ENCODE assay signal across 1 cellular context in the genomic region with DNA sequence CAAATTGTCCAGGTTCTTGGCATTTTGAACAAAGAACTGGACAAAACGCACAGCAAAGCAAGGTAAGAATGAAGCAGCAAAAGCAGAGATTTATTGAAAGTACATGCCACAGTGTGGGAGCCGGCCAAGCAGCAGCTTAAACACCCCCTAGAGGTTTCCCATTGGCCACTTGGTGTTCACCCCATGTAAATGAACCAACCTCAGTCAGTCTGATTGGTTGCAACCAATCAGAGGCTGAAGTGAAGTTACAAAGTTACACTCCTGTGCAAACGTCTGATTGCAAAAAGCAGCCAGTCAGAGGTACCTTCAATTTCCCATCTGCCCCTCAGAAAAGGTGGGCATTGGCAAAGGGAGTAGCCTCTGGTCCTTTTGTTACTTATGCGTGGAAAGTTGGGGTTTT.
TF ChIP-seq lines count a peak whose summit lies in the region.

No MANE protein-coding gene starts in this region.

TF ChIP-seq in HepG2, 621 proteins besides CTCF, POLR2A, EP300 and RAD21 (continued from another document and continues in another):
- TF ChIP-seq ZNF687 (CRISPR knock-in tag; IDR thresholded peaks at IDR 0.05) (no peak), ZNF317 (CRISPR knock-in tag; IDR thresholded peaks at IDR 0.05) (no peak), HINFP (CRISPR knock-in tag; IDR thresholded peaks at IDR 0.05; ENCODE audit: low read depth) (0 out of 2 replicates have a peak, but pooled peaks have one; percentile 10), HES4 (CRISPR knock-in tag; IDR thresholded peaks at IDR 0.05; ENCODE audit: borderline replicate concordance) (no peak), ZNF468 (CRISPR knock-in tag; IDR thresholded peaks at IDR 0.05) (no peak), ZNF564 (CRISPR knock-in tag; IDR thresholded peaks at IDR 0.05) (no peak), MYC (CRISPR knock-in tag; IDR thresholded peaks at IDR 0.05; ENCODE audit: borderline replicate concordance) (no peak), FOXJ3 (CRISPR knock-in tag; IDR thresholded peaks at IDR 0.05; ENCODE audit: borderline replicate concordance) (no peak), YEATS4 (CRISPR knock-in tag; IDR thresholded peaks at IDR 0.05; ENCODE audit: borderline replicate concordance) (no peak), TSC22D2 (CRISPR knock-in tag; IDR thresholded peaks at IDR 0.05; ENCODE audit: borderline replicate concordance) (peak; percentile 22; the same call in 1 of the 2 replicates), ZFP62 (CRISPR knock-in tag; IDR thresholded peaks at IDR 0.05) (no peak), ZNF44 (CRISPR knock-in tag; IDR thresholded peaks at IDR 0.05) (no peak), ZMAT3 (CRISPR knock-in tag; conservative IDR thresholded peaks at IDR 0.05) (no peak), FOXK1 (CRISPR knock-in tag; IDR thresholded peaks at IDR 0.05; ENCODE audit: borderline replicate concordance, low read depth) (0 out of 2 replicates have a peak, but pooled peaks have one; percentile 4), ZNF644 (CRISPR knock-in tag; IDR thresholded peaks at IDR 0.05; ENCODE audit: low read depth) (no peak), SALL2 (CRISPR knock-in tag; IDR thresholded peaks at IDR 0.05) (no peak), SOX13 (IDR thresholded peaks at IDR 0.05) (0 out of 2 replicates have a peak, but pooled peaks have one; percentile 10), SOX13 (CRISPR knock-in tag; conservative IDR thresholded peaks at IDR 0.05 in 1 of 2, IDR thresholded peaks at IDR 0.05 in 1 of 2) (no peak; a peak in 1 of 4 replicates), PHF21A (CRISPR knock-in tag; IDR thresholded peaks at IDR 0.05) (peak; percentile 99), PRMT3 (CRISPR knock-in tag; IDR thresholded peaks at IDR 0.05; ENCODE audit: borderline replicate concordance, low read depth) (no peak), ZKSCAN1 (IDR thresholded peaks at IDR 0.05; ENCODE audit: low read length) (no peak), ZNF770 (CRISPR knock-in tag; IDR thresholded peaks at IDR 0.05) (0 out of 2 replicates have a peak, but pooled peaks have one; percentile 22), MED13 (CRISPR knock-in tag; IDR thresholded peaks at IDR 0.05) (no peak), SUZ12 (IDR thresholded peaks at IDR 0.05; ENCODE audit: low read depth, low read length) (no peak), ZNF33A (CRISPR knock-in tag; IDR thresholded peaks at IDR 0.05; ENCODE audit: borderline replicate concordance) (no peak), MAFF (IDR thresholded peaks at IDR 0.05; ENCODE audit: low read depth, low read length) (0 out of 2 replicates have a peak, but pooled peaks have one; percentile 6), CEBPG (CRISPR knock-in tag; IDR thresholded peaks at IDR 0.05) (peak; percentile 44), NCOR1 (IDR thresholded peaks at IDR 0.05; ENCODE audit: borderline replicate concordance, low read length) (no peak), ZNF143 (CRISPR knock-in tag; IDR thresholded peaks at IDR 0.05) (peak; percentile 61), ZNF432 (CRISPR knock-in tag; IDR thresholded peaks at IDR 0.05; ENCODE audit: borderline replicate concordance) (no peak), SNAI1 (CRISPR knock-in tag; IDR thresholded peaks at IDR 0.05; ENCODE audit: borderline replicate concordance) (no peak), ZNF382 (CRISPR knock-in tag; IDR thresholded peaks at IDR 0.05; ENCODE audit: borderline replicate concordance) (no peak)
- TF ChIP-seq, protein P1, sequence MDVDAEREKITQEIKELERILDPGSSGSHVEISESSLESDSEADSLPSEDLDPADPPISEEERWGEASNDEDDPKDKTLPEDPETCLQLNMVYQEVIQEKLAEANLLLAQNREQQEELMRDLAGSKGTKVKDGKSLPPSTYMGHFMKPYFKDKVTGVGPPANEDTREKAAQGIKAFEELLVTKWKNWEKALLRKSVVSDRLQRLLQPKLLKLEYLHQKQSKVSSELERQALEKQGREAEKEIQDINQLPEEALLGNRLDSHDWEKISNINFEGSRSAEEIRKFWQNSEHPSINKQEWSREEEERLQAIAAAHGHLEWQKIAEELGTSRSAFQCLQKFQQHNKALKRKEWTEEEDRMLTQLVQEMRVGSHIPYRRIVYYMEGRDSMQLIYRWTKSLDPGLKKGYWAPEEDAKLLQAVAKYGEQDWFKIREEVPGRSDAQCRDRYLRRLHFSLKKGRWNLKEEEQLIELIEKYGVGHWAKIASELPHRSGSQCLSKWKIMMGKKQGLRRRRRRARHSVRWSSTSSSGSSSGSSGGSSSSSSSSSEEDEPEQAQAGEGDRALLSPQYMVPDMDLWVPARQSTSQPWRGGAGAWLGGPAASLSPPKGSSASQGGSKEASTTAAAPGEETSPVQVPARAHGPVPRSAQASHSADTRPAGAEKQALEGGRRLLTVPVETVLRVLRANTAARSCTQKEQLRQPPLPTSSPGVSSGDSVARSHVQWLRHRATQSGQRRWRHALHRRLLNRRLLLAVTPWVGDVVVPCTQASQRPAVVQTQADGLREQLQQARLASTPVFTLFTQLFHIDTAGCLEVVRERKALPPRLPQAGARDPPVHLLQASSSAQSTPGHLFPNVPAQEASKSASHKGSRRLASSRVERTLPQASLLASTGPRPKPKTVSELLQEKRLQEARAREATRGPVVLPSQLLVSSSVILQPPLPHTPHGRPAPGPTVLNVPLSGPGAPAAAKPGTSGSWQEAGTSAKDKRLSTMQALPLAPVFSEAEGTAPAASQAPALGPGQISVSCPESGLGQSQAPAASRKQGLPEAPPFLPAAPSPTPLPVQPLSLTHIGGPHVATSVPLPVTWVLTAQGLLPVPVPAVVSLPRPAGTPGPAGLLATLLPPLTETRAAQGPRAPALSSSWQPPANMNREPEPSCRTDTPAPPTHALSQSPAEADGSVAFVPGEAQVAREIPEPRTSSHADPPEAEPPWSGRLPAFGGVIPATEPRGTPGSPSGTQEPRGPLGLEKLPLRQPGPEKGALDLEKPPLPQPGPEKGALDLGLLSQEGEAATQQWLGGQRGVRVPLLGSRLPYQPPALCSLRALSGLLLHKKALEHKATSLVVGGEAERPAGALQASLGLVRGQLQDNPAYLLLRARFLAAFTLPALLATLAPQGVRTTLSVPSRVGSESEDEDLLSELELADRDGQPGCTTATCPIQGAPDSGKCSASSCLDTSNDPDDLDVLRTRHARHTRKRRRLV (CRISPR knock-in tag; IDR thresholded peaks at IDR 0.05), result no peak
- TF ChIP-seq, protein P2, sequence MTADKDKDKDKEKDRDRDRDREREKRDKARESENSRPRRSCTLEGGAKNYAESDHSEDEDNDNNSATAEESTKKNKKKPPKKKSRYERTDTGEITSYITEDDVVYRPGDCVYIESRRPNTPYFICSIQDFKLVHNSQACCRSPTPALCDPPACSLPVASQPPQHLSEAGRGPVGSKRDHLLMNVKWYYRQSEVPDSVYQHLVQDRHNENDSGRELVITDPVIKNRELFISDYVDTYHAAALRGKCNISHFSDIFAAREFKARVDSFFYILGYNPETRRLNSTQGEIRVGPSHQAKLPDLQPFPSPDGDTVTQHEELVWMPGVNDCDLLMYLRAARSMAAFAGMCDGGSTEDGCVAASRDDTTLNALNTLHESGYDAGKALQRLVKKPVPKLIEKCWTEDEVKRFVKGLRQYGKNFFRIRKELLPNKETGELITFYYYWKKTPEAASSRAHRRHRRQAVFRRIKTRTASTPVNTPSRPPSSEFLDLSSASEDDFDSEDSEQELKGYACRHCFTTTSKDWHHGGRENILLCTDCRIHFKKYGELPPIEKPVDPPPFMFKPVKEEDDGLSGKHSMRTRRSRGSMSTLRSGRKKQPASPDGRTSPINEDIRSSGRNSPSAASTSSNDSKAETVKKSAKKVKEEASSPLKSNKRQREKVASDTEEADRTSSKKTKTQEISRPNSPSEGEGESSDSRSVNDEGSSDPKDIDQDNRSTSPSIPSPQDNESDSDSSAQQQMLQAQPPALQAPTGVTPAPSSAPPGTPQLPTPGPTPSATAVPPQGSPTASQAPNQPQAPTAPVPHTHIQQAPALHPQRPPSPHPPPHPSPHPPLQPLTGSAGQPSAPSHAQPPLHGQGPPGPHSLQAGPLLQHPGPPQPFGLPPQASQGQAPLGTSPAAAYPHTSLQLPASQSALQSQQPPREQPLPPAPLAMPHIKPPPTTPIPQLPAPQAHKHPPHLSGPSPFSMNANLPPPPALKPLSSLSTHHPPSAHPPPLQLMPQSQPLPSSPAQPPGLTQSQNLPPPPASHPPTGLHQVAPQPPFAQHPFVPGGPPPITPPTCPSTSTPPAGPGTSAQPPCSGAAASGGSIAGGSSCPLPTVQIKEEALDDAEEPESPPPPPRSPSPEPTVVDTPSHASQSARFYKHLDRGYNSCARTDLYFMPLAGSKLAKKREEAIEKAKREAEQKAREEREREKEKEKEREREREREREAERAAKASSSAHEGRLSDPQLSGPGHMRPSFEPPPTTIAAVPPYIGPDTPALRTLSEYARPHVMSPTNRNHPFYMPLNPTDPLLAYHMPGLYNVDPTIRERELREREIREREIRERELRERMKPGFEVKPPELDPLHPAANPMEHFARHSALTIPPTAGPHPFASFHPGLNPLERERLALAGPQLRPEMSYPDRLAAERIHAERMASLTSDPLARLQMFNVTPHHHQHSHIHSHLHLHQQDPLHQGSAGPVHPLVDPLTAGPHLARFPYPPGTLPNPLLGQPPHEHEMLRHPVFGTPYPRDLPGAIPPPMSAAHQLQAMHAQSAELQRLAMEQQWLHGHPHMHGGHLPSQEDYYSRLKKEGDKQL (CRISPR knock-in tag; IDR thresholded peaks at IDR 0.05; ENCODE audit: low read depth), result no peak
- TF ChIP-seq, protein P3, sequence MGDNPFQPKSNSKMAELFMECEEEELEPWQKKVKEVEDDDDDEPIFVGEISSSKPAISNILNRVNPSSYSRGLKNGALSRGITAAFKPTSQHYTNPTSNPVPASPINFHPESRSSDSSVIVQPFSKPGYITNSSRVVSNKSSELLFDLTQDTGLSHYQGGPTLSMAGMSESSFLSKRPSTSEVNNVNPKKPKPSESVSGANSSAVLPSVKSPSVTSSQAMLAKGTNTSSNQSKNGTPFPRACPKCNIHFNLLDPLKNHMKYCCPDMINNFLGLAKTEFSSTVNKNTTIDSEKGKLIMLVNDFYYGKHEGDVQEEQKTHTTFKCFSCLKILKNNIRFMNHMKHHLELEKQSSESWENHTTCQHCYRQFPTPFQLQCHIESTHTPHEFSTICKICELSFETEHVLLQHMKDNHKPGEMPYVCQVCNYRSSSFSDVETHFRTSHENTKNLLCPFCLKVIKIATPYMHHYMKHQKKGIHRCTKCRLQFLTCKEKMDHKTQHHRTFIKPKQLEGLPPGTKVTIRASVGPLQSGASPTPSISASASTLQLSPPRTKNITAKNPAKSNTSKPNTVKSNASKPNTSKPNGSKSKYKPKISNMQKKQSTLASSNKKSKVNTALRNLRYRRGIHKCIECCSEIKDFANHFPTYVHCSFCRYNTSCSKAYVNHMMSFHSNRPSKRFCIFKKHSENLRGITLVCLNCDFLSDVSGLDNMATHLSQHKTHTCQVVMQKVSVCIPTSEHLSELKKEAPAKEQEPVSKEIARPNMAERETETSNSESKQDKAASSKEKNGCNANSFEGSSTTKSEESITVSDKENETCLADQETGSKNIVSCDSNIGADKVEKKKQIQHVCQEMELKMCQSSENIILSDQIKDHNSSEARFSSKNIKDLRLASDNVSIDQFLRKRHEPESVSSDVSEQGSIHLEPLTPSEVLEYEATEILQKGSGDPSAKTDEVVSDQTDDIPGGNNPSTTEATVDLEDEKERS (CRISPR knock-in tag; IDR thresholded peaks at IDR 0.05), result no peak
